17 cellular contexts compared by ENCODE assay signal in the genomic region with DNA sequence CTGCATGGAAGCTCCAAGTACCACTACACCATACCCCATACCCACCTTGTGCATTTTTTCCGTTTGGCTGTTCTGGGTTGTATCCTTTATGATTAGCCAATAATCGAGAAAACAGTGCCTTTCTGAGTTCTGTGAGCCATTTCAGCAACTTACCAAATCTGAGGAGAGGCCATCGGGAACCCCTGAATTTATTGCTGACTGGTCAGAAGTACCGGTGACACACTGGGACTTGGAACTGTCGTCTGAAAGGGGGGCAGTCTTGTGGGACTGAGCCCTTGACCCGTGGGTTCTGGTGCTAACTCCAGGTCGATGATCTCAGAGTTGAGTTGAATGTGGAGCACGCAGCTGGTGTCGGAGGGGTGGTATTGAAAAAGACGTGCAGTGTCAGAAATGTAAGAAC.
"Had no signal": no experiment of that assay in that cellular context is flagged by ENCODE, and none has a peak within 500 bp of the region (broad histone marks: within the 10 kb centered on the region; RNA-seq: fewer than 3 reads in every experiment).

No MANE protein-coding gene starts in this region.

- H3K9me3 Mint-ChIP-seq: naive thymus-derived CD4-positive, alpha-beta T cell; nephron progenitor cell; stimulated activated effector memory CD8-positive, alpha-beta T cell treated with anti-CD3 and anti-CD28 coated beads, Interleukin-12 subunit alpha, Interleukin-12 subunit beta, amount 100 ng/mL, for 72 hours; stimulated activated naive CD8-positive, alpha-beta T cell treated with anti-CD3 and anti-CD28 coated beads, Interleukin-15, Interleukin-2, amounts not matched to agents 100 ng/mL and 50 ng/mL, for 24 hours had no signal

- H3K27ac Mint-ChIP-seq: naive thymus-derived CD4-positive, alpha-beta T cell; stimulated activated naive CD8-positive, alpha-beta T cell treated with anti-CD3 and anti-CD28 coated beads, Interleukin-15, Interleukin-2, amounts not matched to agents 100 ng/mL and 50 ng/mL, for 24 hours had no signal

- DNase-seq: colonic mucosa; dermis blood vessel endothelial cell; erythroblast; foreskin keratinocyte; kidney; left cardiac atrium; left ventricle myocardium superior; naive thymus-derived CD4-positive, alpha-beta T cell; nephron progenitor cell; sigmoid colon; stimulated activated CD4-positive, alpha-beta T cell treated with anti-CD3 and anti-CD28 coated beads, Interleukin-2, amount 100 ng/mL, for 48 hours; stimulated activated CD8-positive, alpha-beta memory T cell treated with anti-CD3 and anti-CD28 coated beads, Interleukin-4, amount 100 ng/mL, for 48 hours; tibial artery; upper lobe of left lung; uterus had no signal

- ATAC-seq: foreskin keratinocyte; left cardiac atrium; left ventricle myocardium superior; naive thymus-derived CD4-positive, alpha-beta T cell; stimulated activated effector memory CD8-positive, alpha-beta T cell treated with anti-CD3 and anti-CD28 coated beads, Interleukin-12 subunit alpha, Interleukin-12 subunit beta, amount 100 ng/mL, for 72 hours had no signal

- H3K27me3 Mint-ChIP-seq: naive thymus-derived CD4-positive, alpha-beta T cell; stimulated activated naive CD8-positive, alpha-beta T cell treated with anti-CD3 and anti-CD28 coated beads, Interleukin-15, Interleukin-2, amounts not matched to agents 100 ng/mL and 50 ng/mL, for 24 hours had no signal

- H3K4me3 Mint-ChIP-seq: naive thymus-derived CD4-positive, alpha-beta T cell; nephron progenitor cell; stimulated activated effector memory CD8-positive, alpha-beta T cell treated with anti-CD3 and anti-CD28 coated beads, Interleukin-12 subunit alpha, Interleukin-12 subunit beta, amount 100 ng/mL, for 72 hours; stimulated activated naive CD8-positive, alpha-beta T cell treated with anti-CD3 and anti-CD28 coated beads, Interleukin-15, Interleukin-2, amounts not matched to agents 100 ng/mL and 50 ng/mL, for 24 hours had no signal
